In the genomic region with DNA sequence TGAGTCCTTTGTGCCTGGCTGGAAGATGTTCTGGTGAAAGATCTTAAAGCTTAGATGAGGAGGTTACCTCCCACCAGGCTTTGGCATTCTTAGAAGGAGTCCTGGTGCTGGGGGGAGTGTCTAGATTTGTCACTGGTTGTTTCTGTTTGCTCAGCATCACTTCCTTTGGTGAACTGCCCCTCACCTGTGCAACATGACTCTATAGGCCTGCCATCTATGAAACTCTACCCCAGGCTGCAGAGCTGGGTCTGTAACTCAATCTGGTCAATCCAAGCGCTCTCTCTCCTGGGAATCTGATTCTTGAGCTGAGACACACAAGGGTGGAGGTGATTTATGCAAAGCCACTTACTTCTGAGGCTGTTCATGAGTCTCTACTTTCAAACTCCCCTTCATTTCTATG, we compare ENCODE assay signal across 21 cellular contexts.
A peak's percentile ranks its signal among the peaks of the same experiment; 100 is the strongest.
DNase-seq lines count a peak whose midpoint lies in the region; ATAC-seq, FAIRE-seq and TF ChIP-seq lines count a peak whose summit lies in the region.
"Had no signal": no experiment of that assay in that cellular context is flagged by ENCODE, and none has a peak within 500 bp of the region (broad histone marks: within the 10 kb centered on the region; RNA-seq: fewer than 3 reads in every experiment).

No MANE protein-coding gene starts in this region.

- intact Hi-C loops in HepG2 (cut with micrococcal nuclease; ENCODE audit: unreplicated experiment) (no loop called here), right lobe of liver (cut with DNase I) (no loop called here), Panc1 (cut with micrococcal nuclease; ENCODE audit: unreplicated experiment) (no loop called here), mammary epithelial cell (cut with micrococcal nuclease) (no loop called here)

- H3K27me3 ChIP-seq in HepG2 (ENCODE audit: control insufficient read depth in 1 of 2, insufficient read depth in 2 of 2, low read length in 2 of 2): peaks cover 0 to 2% of the 10 kb centered on the region in 2 experiments; a peak in 1 of 5 replicates
- peaks cover 0 to 5% of the 10 kb centered on the region in 2 donors for H3K27me3 ChIP-seq in right lobe of liver
- H3K27me3 ChIP-seq in Panc1 (ENCODE audit: control insufficient read depth, insufficient read depth, low read length): no peaks in the 10 kb centered on the region; the same call in 1 of the 2 replicates
- no peaks in the 10 kb centered on the region for H3K27me3 ChIP-seq in mammary epithelial cell (ENCODE audit: insufficient read depth, low read length)
- no peaks in the 10 kb centered on the region for H3K27me3 ChIP-seq in BE2C

- peak; percentile 59 for FAIRE-seq in HepG2 (lab: Jason Lieb, UNC)
- FAIRE-seq: GM12892, HTR-8/SVneo had no signal

- peaks cover 16% of the 10 kb centered on the region for H3K27me3 Mint-ChIP-seq in stimulated activated naive CD8-positive, alpha-beta T cell treated with anti-CD3 and anti-CD28 coated beads, Interleukin-15, amount 100 ng/mL, for 72 hours

- H3K9me3 Mint-ChIP-seq in stimulated activated naive CD8-positive, alpha-beta T cell treated with anti-CD3 and anti-CD28 coated beads, Interleukin-15, amount 100 ng/mL, for 72 hours: no peaks in the 10 kb centered on the region

- H3K9me3 ChIP-seq in HepG2 (ENCODE audit: low read length) (no peaks in the 10 kb centered on the region), right lobe of liver (no peaks in the 10 kb centered on the region), Panc1 (ENCODE audit: control insufficient read depth, insufficient read depth, low read depth, low read length) (no peaks in the 10 kb centered on the region), mammary epithelial cell (replicated peaks; ENCODE audit: insufficient read depth, low read length) (peaks cover 8% of the 10 kb centered on the region), BE2C (no peaks in the 10 kb centered on the region)
- H3K9me3 ChIP-seq: HAP-1 had no signal

- H4K20me1 ChIP-seq in HepG2 (ENCODE audit: insufficient read depth, low read length): no peaks in the 10 kb centered on the region
- no peaks in the 10 kb centered on the region for H4K20me1 ChIP-seq in mammary epithelial cell (ENCODE audit: insufficient read depth, low read length)

- dilution Hi-C loops in mammary epithelial cell (cut with HindIII; ENCODE audit: low sequenced_read_pairs): no loop called here

- no peak overlapping the region for H3K27ac Mint-ChIP-seq in stimulated activated naive CD8-positive, alpha-beta T cell treated with anti-CD3 and anti-CD28 coated beads, Interleukin-15, amount 100 ng/mL, for 72 hours
- H3K27ac Mint-ChIP-seq: HFFc6 had no signal

- TF ChIP-seq CTCF in HepG2 (CRISPR knock-in tag; IDR thresholded peaks at IDR 0.05) (no peak), right lobe of liver (IDR thresholded peaks at IDR 0.05) (no peak), Panc1 (IDR thresholded peaks at IDR 0.05) (no peak), mammary epithelial cell (conservative IDR thresholded peaks at IDR 0.05 in 1 of 2, IDR thresholded peaks at IDR 0.05 in 1 of 2; ENCODE audit: extremely low read depth in 1 of 2, insufficient read depth in 1 of 2, low read depth in 1 of 2, low read length in 2 of 2) (no peak), BE2C (IDR thresholded peaks at IDR 0.05; ENCODE audit: low read depth, low read length) (no peak)

- TF ChIP-seq POLR2A in HepG2 (IDR thresholded peaks at IDR 0.05; ENCODE audit: insufficient read depth in 1 of 2, low read depth in 2 of 2, low read length in 2 of 2) (no peak), right lobe of liver (IDR thresholded peaks at IDR 0.05) (no peak)

- CTCF ChIA-PET in HepG2 (lab: Yijun Ruan, JAX; ENCODE audit: low intra/inter-chr PET ratio, low total read pairs): no interaction called here
- CTCF ChIA-PET in Panc1 (lab: Charles Lee): no interaction called here
- CTCF ChIA-PET in mammary epithelial cell (lab: Charles Lee; ENCODE audit: low non-redundant PET): no interaction called here

- in situ Hi-C loops in HepG2 (cut with HindIII; ENCODE audit: extremely low pct_ligation_motif_present, low pct_unique_long_range_greater_than_20kb) (no loop called here), Panc1 (cut with HindIII; ENCODE audit: low pct_unique_long_range_greater_than_20kb, low sequenced_read_pairs) (no loop called here), mammary epithelial cell (cut with MboI; ENCODE audit: low sequenced_read_pairs in 2 of 2) (no loop called here)

- BruUV-seq in HepG2 (replicated peaks; lab: Mats Ljungman, UMichigan): no TSS peak
- BruUV-seq in Panc1 (replicated peaks; lab: Mats Ljungman, UMichigan): no TSS peak
- no TSS peak for BruUV-seq in mammary epithelial cell (replicated peaks; lab: Mats Ljungman, UMichigan)

- H3K79me2 ChIP-seq in HepG2 (ENCODE audit: insufficient read depth, low read length): no peaks in the 10 kb centered on the region
- H3K79me2 ChIP-seq in mammary epithelial cell (ENCODE audit: insufficient read depth, low read length): no peaks in the 10 kb centered on the region

- no peak overlapping the region for H2AFZ ChIP-seq in HepG2 (ENCODE audit: low read length)
- H2AFZ ChIP-seq in mammary epithelial cell (ENCODE audit: low read depth, low read length): no peak overlapping the region

- H3K4me1 ChIP-seq in HepG2 (ENCODE audit: insufficient read depth, low read length): peaks cover 11% of the 10 kb centered on the region
- no peaks in the 10 kb centered on the region for H3K4me1 ChIP-seq in right lobe of liver
- H3K4me1 ChIP-seq in Panc1 (ENCODE audit: control insufficient read depth, insufficient read depth, low read length): no peaks in the 10 kb centered on the region
- H3K4me1 ChIP-seq in mammary epithelial cell (ENCODE audit: insufficient read depth, low read length): no peaks in the 10 kb centered on the region
- no peaks in the 10 kb centered on the region for H3K4me1 ChIP-seq in BE2C
- H3K4me1 ChIP-seq: HAP-1 had no signal

- H3K4me2 ChIP-seq in HepG2 (ENCODE audit: low read depth, low read length): no peak overlapping the region
- no peak overlapping the region for H3K4me2 ChIP-seq in mammary epithelial cell (ENCODE audit: insufficient read depth, low read depth, low read length)
- H3K4me2 ChIP-seq: KMS-11 had no signal

- no peak overlapping the region for H3K27ac ChIP-seq in HepG2 (ENCODE audit: extremely low read length, insufficient read depth, low read length)
- H3K27ac ChIP-seq in right lobe of liver: no peak overlapping the region
- no peak overlapping the region for H3K27ac ChIP-seq in Panc1 (ENCODE audit: low read length)
- no peak overlapping the region for H3K27ac ChIP-seq in mammary epithelial cell (ENCODE audit: insufficient read depth, low read depth, low read length)
- H3K27ac ChIP-seq: 22Rv1, KMS-11 had no signal

- H3K4me3 ChIP-seq in HepG2 (replicated peaks in 1 of 3; ENCODE audit: insufficient read depth in 1 of 3, low read depth in 2 of 3, low read length in 3 of 3) (no peak overlapping the region), right lobe of liver (no peak overlapping the region), Panc1 (ENCODE audit: low read depth in 2 of 2, low read length in 2 of 2) (no peak overlapping the region), mammary epithelial cell (replicated peaks in 1 of 3; ENCODE audit: insufficient read depth in 1 of 3, low read depth in 2 of 3, low read length in 3 of 3) (no peak overlapping the region), BE2C (ENCODE audit: low read depth, low read length) (no peak overlapping the region)
- H3K4me3 ChIP-seq: HAP-1 had no signal

- TF ChIP-seq RAD21 in HepG2 (CRISPR knock-in tag; IDR thresholded peaks at IDR 0.05): no peak

- TF ChIP-seq EP300 in HepG2 (IDR thresholded peaks at IDR 0.05; ENCODE audit: low read depth in 2 of 2, low read length in 2 of 2) (no peak), HepG2 (CRISPR knock-in tag; IDR thresholded peaks at IDR 0.05; ENCODE audit: borderline replicate concordance) (no peak)

- H3K4me3 Mint-ChIP-seq in stimulated activated naive CD8-positive, alpha-beta T cell treated with anti-CD3 and anti-CD28 coated beads, Interleukin-15, amount 100 ng/mL, for 72 hours: no peak overlapping the region
- H3K4me3 Mint-ChIP-seq: HFFc6 had no signal

- H3K36me3 ChIP-seq in HepG2 (replicated peaks in 1 of 2; ENCODE audit: control insufficient read depth in 1 of 2, insufficient read depth in 2 of 2, low read length in 2 of 2) (no peaks in the 10 kb centered on the region), right lobe of liver (no peaks in the 10 kb centered on the region), Panc1 (ENCODE audit: control insufficient read depth, insufficient read depth, low read length) (no peaks in the 10 kb centered on the region), mammary epithelial cell (ENCODE audit: insufficient read depth, low read length) (no peaks in the 10 kb centered on the region), BE2C (no peaks in the 10 kb centered on the region)
- H3K36me3 ChIP-seq: HAP-1 had no signal

- POLR2A ChIA-PET in HepG2 (lab: Yijun Ruan, JAX): no interaction called here
- POLR2A ChIA-PET in Panc1 (lab: Charles Lee): no interaction called here

- WGBS in HepG2 (ENCODE audit: low lambda C conversion rate): 8% methylated on average over 1 of the region's 1 CpG
- WGBS in right lobe of liver (ENCODE audit: insufficient coverage, low coverage, low lambda C conversion rate, missing lambda C conversion rate): no CpG with 5 or more reads among the region's 1 CpG
- 14% methylated on average over 1 of the region's 1 CpG for whole genome bisulfite sequencing in mammary epithelial cell (ENCODE audit: low coverage, missing lambda C conversion rate)

- DNase-seq in NCI-H2029 (lab: John Stamatoyannopoulos, UW) (peak; percentile 24), NCI-H2029 treated with DMSO at 0.1 percent for 48 hours (lab: John Stamatoyannopoulos, UW) (no peak), HepG2 (ENCODE audit: low spot score) (no peak), right lobe of liver (no peak), Panc1 (ENCODE audit: low read depth, low spot score) (no peak), mammary epithelial cell (no peak), BE2C (no peak)
- DNase-seq in stimulated activated naive CD8-positive, alpha-beta T cell treated with anti-CD3 and anti-CD28 coated beads, Interleukin-15, amount 100 ng/mL, for 72 hours: no peak
- DNase-seq: DMS153, DND-41, GOT3, HFFc6, MM.1S, NCI-H1105, NCI-H2081 treated with DMSO at 0.1 percent for 48 hours had no signal

- H3K9ac ChIP-seq in HepG2 (ENCODE audit: insufficient read depth, low read depth, low read length) (no peak overlapping the region), mammary epithelial cell (ENCODE audit: insufficient read depth, low read length) (no peak overlapping the region)
- H3K9ac ChIP-seq: KMS-11 had no signal

- no peaks in the 10 kb centered on the region for H3K4me1 Mint-ChIP-seq in stimulated activated naive CD8-positive, alpha-beta T cell treated with anti-CD3 and anti-CD28 coated beads, Interleukin-15, amount 100 ng/mL, for 72 hours

- ATAC-seq in HepG2 (no peak), right lobe of liver (no peak), Panc1 (peak; percentile 34; the same call in 1 of the 2 replicates)
- ATAC-seq in stimulated activated naive CD8-positive, alpha-beta T cell treated with anti-CD3 and anti-CD28 coated beads, Interleukin-15, amount 100 ng/mL, for 72 hours: no peak
- ATAC-seq: SK-N-SH treated with all-trans-retinoic acid at 6 μM for 48 hours had no signal

TF ChIP-seq in HepG2, 621 proteins besides CTCF, POLR2A, EP300 and RAD21 (continues in another document):
- TF ChIP-seq ZNF615 (CRISPR knock-in tag; IDR thresholded peaks at IDR 0.05; ENCODE audit: borderline replicate concordance) (no peak), CREM (IDR thresholded peaks at IDR 0.05) (no peak), CREM (CRISPR knock-in tag; IDR thresholded peaks at IDR 0.05) (no peak), RFX5 (IDR thresholded peaks at IDR 0.05; ENCODE audit: low read depth, low read length) (no peak)
